ENCODE assay signal across 10 cellular contexts in genomic region chrX:130121505-130121800, GRCh38. TPM values are rescaled to one million over a fixed set of nuclear protein-coding genes. Genes with fewer than 3 reads are reported as not detected.
DNase-seq lines count a peak whose midpoint lies in the region; ATAC-seq and TF ChIP-seq lines count a peak whose summit lies in the region.
"Had no signal": no experiment of that assay in that cellular context is flagged by ENCODE, and none has a peak within 500 bp of the region (broad histone marks: within the 10 kb centered on the region; RNA-seq: fewer than 3 reads in every experiment).

No MANE protein-coding gene starts in this region.

- WGBS in trophoblast cell (ENCODE audit: extremely low coverage, insufficient coverage, insufficient read length): no CpG with 5 or more reads among the region's 13 CpGs

- H3K27ac ChIP-seq in CD4-positive, CD25-positive, alpha-beta regulatory T cell (ENCODE audit: insufficient read depth, low read length, poor library complexity, severe bottlenecking): no peak overlapping the region
- H3K27ac ChIP-seq in HUES48 (ENCODE audit: low read depth, low read length): no peak overlapping the region
- H3K27ac ChIP-seq in trophoblast cell (ENCODE audit: low read depth, low read length): no peak overlapping the region
- peak overlapping the region in 1 of 2 donors; percentile 83 for H3K27ac ChIP-seq in left lung
- H3K27ac ChIP-seq in WERI-Rb-1: no peak overlapping the region

- peaks cover 34% of the 10 kb centered on the region for H3K79me1 ChIP-seq in trophoblast cell (ENCODE audit: low read length)

- peak overlapping the region; percentile 21 for H3K18ac ChIP-seq in trophoblast cell (ENCODE audit: low read length)

- H4K8ac ChIP-seq in trophoblast cell (ENCODE audit: low read depth, low read length): no peak overlapping the region

- H3K27me3 ChIP-seq in CD4-positive, CD25-positive, alpha-beta regulatory T cell (ENCODE audit: control insufficient read depth, insufficient read depth, low read length): no peaks in the 10 kb centered on the region
- H3K27me3 ChIP-seq in HUES48 (ENCODE audit: control insufficient read depth, insufficient read depth, low read length) (peaks cover 41% of the 10 kb centered on the region), trophoblast cell (ENCODE audit: insufficient read depth, low read length) (no peaks in the 10 kb centered on the region), left lung (no peaks in the 10 kb centered on the region), WERI-Rb-1 (ENCODE audit: insufficient read depth, low read depth, severe bottlenecking) (peaks cover 6% of the 10 kb centered on the region)

- peak overlapping the region; percentile 59 for H4K91ac ChIP-seq in trophoblast cell (ENCODE audit: low read depth, low read length)

- H2AK5ac ChIP-seq in trophoblast cell (ENCODE audit: low read length): peak overlapping the region; percentile 3

- no peak overlapping the region for H4K12ac ChIP-seq in trophoblast cell (ENCODE audit: low read depth, low read length)

- peak overlapping the region; percentile 8 for H3K14ac ChIP-seq in trophoblast cell (ENCODE audit: low read length)

- no peaks in the 10 kb centered on the region for H3K36me3 Mint-ChIP-seq in CD4-positive, CD25-positive, alpha-beta regulatory T cell
- peaks cover 4% of the 10 kb centered on the region for H3K36me3 Mint-ChIP-seq in chondrocyte (ENCODE audit: low read depth)
- H3K36me3 Mint-ChIP-seq: activated naive CD4-positive, alpha-beta T cell treated with anti-CD3 and anti-CD28 coated beads, Interleukin-2, amount 50 U/mL, for 72 hours had no signal

- no peak overlapping the region for H3K23ac ChIP-seq in trophoblast cell (ENCODE audit: low read length)

- no peaks in the 10 kb centered on the region for H3K9me3 Mint-ChIP-seq in CD4-positive, CD25-positive, alpha-beta regulatory T cell
- no peaks in the 10 kb centered on the region for H3K9me3 Mint-ChIP-seq in chondrocyte (ENCODE audit: low read depth)
- H3K9me3 Mint-ChIP-seq: activated naive CD4-positive, alpha-beta T cell treated with anti-CD3 and anti-CD28 coated beads, Interleukin-2, amount 50 U/mL, for 72 hours had no signal

- H3K79me2 ChIP-seq in trophoblast cell (ENCODE audit: control insufficient read depth, insufficient read depth, low read length, poor library complexity): peaks cover 5% of the 10 kb centered on the region

- peak overlapping the region; percentile 60 for H2BK120ac ChIP-seq in trophoblast cell (ENCODE audit: insufficient read depth, low read length, poor library complexity)

- H3K27me3 Mint-ChIP-seq in CD4-positive, CD25-positive, alpha-beta regulatory T cell: no peaks in the 10 kb centered on the region
- no peaks in the 10 kb centered on the region for H3K27me3 Mint-ChIP-seq in chondrocyte (ENCODE audit: low read depth)

- no peak for TF ChIP-seq CTCF in chondrocyte (IDR thresholded peaks at IDR 0.05)
- TF ChIP-seq CTCF in left lung (IDR thresholded peaks at IDR 0.05): no peak
- no peak for TF ChIP-seq CTCF in WERI-Rb-1 (IDR thresholded peaks at IDR 0.05; ENCODE audit: low read depth, low read length)

- DNase-seq in CD4-positive, CD25-positive, alpha-beta regulatory T cell: no peak
- DNase-seq in chondrocyte (ENCODE audit: low spot score): no peak
- no peak for DNase-seq in trophoblast cell
- no peak for DNase-seq in NCI-H146 (lab: John Stamatoyannopoulos, UW)
- no peak for DNase-seq in left lung
- no peak for DNase-seq in WERI-Rb-1
- DNase-seq: KBM-7 had no signal

- no peak overlapping the region for H3K4me2 ChIP-seq in trophoblast cell (ENCODE audit: low read length)

- H2BK12ac ChIP-seq in trophoblast cell (ENCODE audit: low read length): no peak overlapping the region

- H3K36me3 ChIP-seq in CD4-positive, CD25-positive, alpha-beta regulatory T cell (ENCODE audit: control insufficient read depth, insufficient read depth, low read length): no peaks in the 10 kb centered on the region
- H3K36me3 ChIP-seq in HUES48 (ENCODE audit: control insufficient read depth, insufficient read depth, low read length) (peaks cover 1% of the 10 kb centered on the region; the same call in 1 of the 2 replicates), trophoblast cell (ENCODE audit: control insufficient read depth in 1 of 2, insufficient read depth in 2 of 2, low read length in 2 of 2) (peaks cover 0 to 3% of the 10 kb centered on the region in 2 experiments), left lung (no peaks in the 10 kb centered on the region), WERI-Rb-1 (no peaks in the 10 kb centered on the region)

- peaks cover 0 to 19% (median 0%) of the 10 kb centered on the region in 4 donors for H3K4me1 Mint-ChIP-seq in CD4-positive, CD25-positive, alpha-beta regulatory T cell
- peaks cover 32% of the 10 kb centered on the region for H3K4me1 Mint-ChIP-seq in chondrocyte (ENCODE audit: low read depth)

- peaks cover 5% of the 10 kb centered on the region for H3K4me1 ChIP-seq in CD4-positive, CD25-positive, alpha-beta regulatory T cell (ENCODE audit: control insufficient read depth, insufficient read depth, low read length, poor library complexity, severe bottlenecking)
- H3K4me1 ChIP-seq in HUES48 (ENCODE audit: control insufficient read depth, insufficient read depth, low read length): peaks cover 5% of the 10 kb centered on the region; the same call in 1 of the 2 replicates
- peaks cover 40 to 50% of the 10 kb centered on the region in 2 experiments for H3K4me1 ChIP-seq in trophoblast cell (ENCODE audit: control insufficient read depth in 1 of 2, insufficient read depth in 2 of 2, low read length in 2 of 2)
- H3K4me1 ChIP-seq in left lung: peaks cover 0 to 14% of the 10 kb centered on the region in 2 donors

- H3K4ac ChIP-seq in trophoblast cell (ENCODE audit: low read depth, low read length): no peak overlapping the region

- intact Hi-C loops in left lung (cut with DNase I): no loop called here

- no peaks in the 10 kb centered on the region for H3K9me3 ChIP-seq in CD4-positive, CD25-positive, alpha-beta regulatory T cell (ENCODE audit: control insufficient read depth in 2 of 2, low read length in 2 of 2)
- H3K9me3 ChIP-seq in HUES48 (ENCODE audit: control insufficient read depth, insufficient read depth, low read length): no peaks in the 10 kb centered on the region
- H3K9me3 ChIP-seq in trophoblast cell (ENCODE audit: insufficient read depth, low read depth, low read length): no peaks in the 10 kb centered on the region
- no peaks in the 10 kb centered on the region for H3K9me3 ChIP-seq in left lung
- no peaks in the 10 kb centered on the region for H3K9me3 ChIP-seq in WERI-Rb-1 (ENCODE audit: severe bottlenecking)

- no peak overlapping the region for H3K4me3 ChIP-seq in CD4-positive, CD25-positive, alpha-beta regulatory T cell (ENCODE audit: low read depth, low read length)
- peak overlapping the region; percentile 63; the same call in 1 of the 2 replicates for H3K4me3 ChIP-seq in HUES48 (ENCODE audit: low read depth, low read length)
- H3K4me3 ChIP-seq in trophoblast cell (ENCODE audit: low read depth, low read length): no peak overlapping the region
- peak overlapping the region in 1 of 2 donors; percentile 34 for H3K4me3 ChIP-seq in left lung
- H3K4me3 ChIP-seq in WERI-Rb-1 (ENCODE audit: low read depth, low read length): no peak overlapping the region

- H2AFZ ChIP-seq in trophoblast cell (ENCODE audit: insufficient read depth, low read length, poor library complexity): no peak overlapping the region

- no peak overlapping the region for H2BK5ac ChIP-seq in trophoblast cell (ENCODE audit: low read depth, low read length, poor library complexity)

- peak overlapping the region; percentile 35 to 83 (median 78) for H3K4me3 Mint-ChIP-seq in CD4-positive, CD25-positive, alpha-beta regulatory T cell
- H3K4me3 Mint-ChIP-seq in chondrocyte (ENCODE audit: unreplicated experiment): peak overlapping the region; percentile 62

- H3K9ac ChIP-seq in HUES48 (ENCODE audit: low read depth, low read length): no peak overlapping the region
- no peak overlapping the region for H3K9ac ChIP-seq in trophoblast cell (ENCODE audit: low read length)

- no peak for ATAC-seq in CD4-positive, CD25-positive, alpha-beta regulatory T cell (ENCODE audit: low read depth in 2 of 2)
- ATAC-seq in left lung (no peak), GM19467 (IDR thresholded peaks at IDR 0.05; ENCODE audit: unreplicated experiment) (no peak)

- no peak overlapping the region for H3K27ac Mint-ChIP-seq in CD4-positive, CD25-positive, alpha-beta regulatory T cell
- H3K27ac Mint-ChIP-seq in chondrocyte (ENCODE audit: unreplicated experiment): peak overlapping the region; percentile 94

RNA-seq across cellular contexts. Expression of gene ELF4, which starts 11.2 kb away (rescaled TPM):
- total RNA-seq in CD4-positive, CD25-positive, alpha-beta regulatory T cell: 46.7 TPM
- polyA plus RNA-seq in CD4-positive, CD25-positive, alpha-beta regulatory T cell: 10 to 100 TPM; 12.1 to 15.7 (median 14.0) TPM
- total RNA-seq in chondrocyte (18.1 to 25.7 TPM (median 22.2 TPM) in 3 replicates), left lung (10 to 100 TPM; 20.2 to 23.9 TPM)
- 26.2 and 27.5 TPM in 2 replicates for polyA plus RNA-seq in trophoblast cell (2013)

RNA-seq across cellular contexts. Expression of gene AIFM1, which starts 44.2 kb away (rescaled TPM):
- total RNA-seq in CD4-positive, CD25-positive, alpha-beta regulatory T cell: 19.3 TPM
- polyA plus RNA-seq in CD4-positive, CD25-positive, alpha-beta regulatory T cell: 10 to 100 TPM; 26.7 to 32.0 (median 28.7) TPM
- total RNA-seq in chondrocyte (29.2 to 30.9 TPM (median 30.2 TPM) in 3 replicates), left lung (10 to 100 TPM; 31.2 to 33.1 TPM)
- polyA plus RNA-seq in trophoblast cell (2013): 25.7 and 25.9 TPM in 2 replicates

RNA-seq across cellular contexts. Expression of gene RAB33A, which starts 50.3 kb away (rescaled TPM):
- 7.9 TPM for total RNA-seq in CD4-positive, CD25-positive, alpha-beta regulatory T cell
- polyA plus RNA-seq in CD4-positive, CD25-positive, alpha-beta regulatory T cell: 10 to 100 TPM; 29.0 to 33.1 (median 31.5) TPM
- total RNA-seq in chondrocyte (3.2 to 16.7 TPM (median 16.7 TPM) in 3 replicates), left lung (1 to 10 TPM in 1 of 2 donors, under 1 TPM in 1; 0.58 to 1.4 TPM)
- 1.0 and 1.1 TPM in 2 replicates for polyA plus RNA-seq in trophoblast cell (2013)
